8 cellular contexts compared by ENCODE assay signal in genomic region chr5:36151434-36152323, GRCh38. TPM values are rescaled to one million over a fixed set of nuclear protein-coding genes. Genes with fewer than 3 reads are reported as not detected.
DNase-seq lines count a peak whose midpoint lies in the region; ATAC-seq and TF ChIP-seq lines count a peak whose summit lies in the region.

LMBRD2 (minus strand) TSS chr5:36151887; CDS start chr5:36143349, 8,538 bp downstream.
SKP2 (plus strand) TSS chr5:36152111; CDS start chr5:36152263, 152 bp downstream.

- peaks cover 8% of the 10 kb centered on the region; the same call in 1 of the 2 replicates for H3F3A ChIP-seq in PC-9 (ENCODE audit: insufficient read depth, low read depth)

- H2AFZ ChIP-seq in PC-9, result peak within 1 kb of the TSS; percentile 95

- H3K9me2 ChIP-seq in PC-9 (ENCODE audit: insufficient read depth), result no peaks in the 10 kb centered on the region

- peak within 1 kb of the TSS; percentile 81 for H3K4me3 ChIP-seq in Jurkat, Clone E6-1 (ENCODE audit: low read length)
- peak within 1 kb of the TSS; percentile 90 for H3K4me3 ChIP-seq in PC-9
- peak within 1 kb of the TSS; percentile 91 to 98 for H3K4me3 ChIP-seq in mucosa of rectum (ENCODE audit: low read length in 2 of 2)

- peak; percentile 98 for ATAC-seq in GM21619 (IDR thresholded peaks at IDR 0.05; ENCODE audit: unreplicated experiment)

- H3K9ac ChIP-seq in mucosa of rectum (ENCODE audit: low read depth in 1 of 2, low read length in 2 of 2), result peak within 1 kb of the TSS; percentile 79 to 92

- no peak for TF ChIP-seq CTCF in PC-9 (conservative IDR thresholded peaks at IDR 0.05)

- peak within 1 kb of the TSS; percentile 38 for H3K27ac ChIP-seq in PC-9
- peak within 1 kb of the TSS; percentile 71 to 77 for H3K27ac ChIP-seq in mucosa of rectum (ENCODE audit: low read depth in 2 of 2, low read length in 2 of 2)

- peak; percentile 99 for DNase-seq in DMS153 (lab: John Stamatoyannopoulos, UW)
- DNase-seq in Jurkat, Clone E6-1 (ENCODE audit: low read depth, low spot score), result peak; percentile 97
- DNase-seq in PC-9, result peak; percentile 98 to 100
- peak; percentile 95 for DNase-seq in activated T-cell treated with anti-CD3 and anti-CD28 coated beads, Interleukin-2, amount 50 U/mL, for 1 hour
- peak; percentile 97 to 98 for DNase-seq in erythroblast (lab: John Stamatoyannopoulos, UW)
- DNase-seq in stimulated activated CD8-positive, alpha-beta memory T cell treated with anti-CD3 and anti-CD28 coated beads, Interleukin-4, amount 100 ng/mL, for 48 hours, result peak; percentile 98

- intact Hi-C loops in PC-9 (cut with micrococcal nuclease; ENCODE audit: unreplicated experiment), result loop anchor here (1.0 to 5.0 kb wide), 3 partner anchors 91 to 1219 kb away; partner anchors contain the start of gene NIPBL

- H3K36me3 ChIP-seq in PC-9 (ENCODE audit: low read depth) (peaks cover 8% of the 10 kb centered on the region), mucosa of rectum (ENCODE audit: control insufficient read depth in 2 of 2, insufficient read depth in 2 of 2, low read length in 2 of 2) (peaks cover 0 to 8% of the 10 kb centered on the region in 2 donors)

- H3K27me3 ChIP-seq in PC-9 (ENCODE audit: insufficient read depth, low read depth) (no peaks in the 10 kb centered on the region), mucosa of rectum (ENCODE audit: control insufficient read depth in 2 of 2, insufficient read depth in 2 of 2, low read length in 2 of 2) (no peaks in the 10 kb centered on the region)

- POLR2A ChIA-PET in PC-9 (lab: Charles Lee; ENCODE audit: unreplicated experiment), result interaction anchor here (0.6 to 0.7 kb wide), 5 partner anchors 22 to 725 kb away, joined by 3 to 13 read pairs (median 4); partner anchors contain the start of gene NADK2

- CTCF ChIA-PET in PC-9 (lab: Charles Lee), result interaction anchor here (0.7 to 1.8 kb wide), 3 partner anchors 72 to 93 kb away, joined by 3 to 16 read pairs (median 3); no protein-coding TSS in a partner anchor

- TSS peak; percentile 67 for BruUV-seq in PC-9 (replicated peaks; lab: Mats Ljungman, UMichigan)

- no peaks in the 10 kb centered on the region for H4K20me1 ChIP-seq in PC-9 (ENCODE audit: insufficient read depth)

- no peaks in the 10 kb centered on the region for H3K9me3 ChIP-seq in PC-9 (ENCODE audit: insufficient read depth, low read depth)
- H3K9me3 ChIP-seq in mucosa of rectum (ENCODE audit: control insufficient read depth in 2 of 2, low read length in 2 of 2), result no peaks in the 10 kb centered on the region

- TF ChIP-seq POLR2A in erythroblast (IDR thresholded peaks at IDR 0.05; ENCODE audit: low read length), result peak; percentile 72

- H3K4me2 ChIP-seq in PC-9, result peak within 1 kb of the TSS; percentile 88

- H3K4me1 ChIP-seq in PC-9 (replicated peaks; ENCODE audit: insufficient read depth) (peaks cover 17% of the 10 kb centered on the region), mucosa of rectum (ENCODE audit: control insufficient read depth in 2 of 2, insufficient read depth in 2 of 2, low read length in 2 of 2) (peaks cover 5 to 7% of the 10 kb centered on the region in 2 donors)

- H3K79me2 ChIP-seq in PC-9 (ENCODE audit: low read depth), result peaks cover 44% of the 10 kb centered on the region

RNA-seq across cellular contexts. Expression of gene LMBRD2, which starts in this region (rescaled TPM):
- 9.5 TPM for polyA plus RNA-seq in Jurkat, Clone E6-1 (2012; ENCODE audit: insufficient read depth, insufficient read length)
- 8.5 and 18.0 TPM in 2 replicates for total RNA-seq in PC-9 (2021)

RNA-seq across cellular contexts. Expression of gene SKP2, which starts in this region (rescaled TPM):
- polyA plus RNA-seq in Jurkat, Clone E6-1 (2012; ENCODE audit: insufficient read depth, insufficient read length), result 84.7 TPM
- 121 and 153 TPM in 2 replicates for total RNA-seq in PC-9 (2021)

Comparison
In these comparisons a context has a peak if more than half of its experiments do, and no peak if none do; other contexts are left out.
1. Peak in every context shown above with its lines: DNase-seq, ATAC-seq, H3K4me3 ChIP-seq and H3K27ac ChIP-seq.